ENCODE assay signal across 16 cellular contexts in the genomic region with DNA sequence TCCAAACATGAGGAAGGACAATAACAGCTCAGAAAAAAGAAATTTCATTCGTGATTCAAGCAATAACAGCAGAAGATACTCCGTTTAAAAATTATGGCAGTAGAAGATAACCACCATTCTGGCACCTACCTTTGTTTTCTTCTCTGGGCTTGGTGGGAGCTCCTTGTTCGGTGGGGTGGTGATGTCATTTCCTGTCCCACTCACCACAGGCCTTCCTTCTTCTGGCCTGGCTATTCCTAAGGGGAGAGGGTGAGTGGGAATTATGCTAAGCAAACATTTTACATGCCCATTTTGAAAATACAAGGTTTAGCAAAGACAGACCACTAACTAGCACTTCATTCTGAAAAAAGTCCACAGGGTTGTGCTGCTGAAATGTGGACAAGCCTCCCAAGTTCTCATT.
DNase-seq lines count a peak whose midpoint lies in the region; ATAC-seq and TF ChIP-seq lines count a peak whose summit lies in the region.
"Had no signal": no experiment of that assay in that cellular context is flagged by ENCODE, and none has a peak within 500 bp of the region (broad histone marks: within the 10 kb centered on the region; RNA-seq: fewer than 3 reads in every experiment).

No MANE protein-coding gene starts in this region.

- H3K4me1 ChIP-seq in heart left ventricle (peaks cover 0 to 53% (median 31%) of the 10 kb centered on the region in 12 donors), ascending aorta (no peaks in the 10 kb centered on the region), testis (peaks cover 25% of the 10 kb centered on the region)

- H3K9me3 ChIP-seq in heart left ventricle (no peaks in the 10 kb centered on the region), ascending aorta (no peaks in the 10 kb centered on the region), testis (no peaks in the 10 kb centered on the region)
- H3K9me3 ChIP-seq: mucosa of descending colon had no signal

- ATAC-seq in heart left ventricle (peak in 3 of 4 donors; percentile 30 to 55 (median 49)), Right ventricle myocardium inferior (no peak), left colon (no peak), GM19455 (IDR thresholded peaks at IDR 0.05; ENCODE audit: unreplicated experiment) (no peak)
- ATAC-seq: mucosa of descending colon, SK-N-SH treated with all-trans-retinoic acid at 6 μM for 48 hours had no signal

- TF ChIP-seq POLR2A in heart left ventricle (IDR thresholded peaks at IDR 0.05) (no peak), testis (IDR thresholded peaks at IDR 0.05) (no peak)

- no peak for DNase-seq in heart left ventricle
- no peak for DNase-seq in Right ventricle myocardium inferior (ENCODE audit: missing footprints)
- DNase-seq in ascending aorta (ENCODE audit: low spot score in 2 of 2) = no peak
- DNase-seq in fibroblast of peridontal ligament (ENCODE audit: extremely low read depth) = peak; percentile 9
- no peak for DNase-seq in testis
- DNase-seq in left colon = no peak
- DNase-seq in NCI-H146 treated with DMSO at 0.1 percent for 48 hours (lab: John Stamatoyannopoulos, UW; ENCODE audit: unreplicated experiment) = no peak
- DNase-seq: ACHN; activated naive CD4-positive, alpha-beta T cell treated with anti-CD3 and anti-CD28 coated beads, Interleukin-2, amount 10 ng/mL, durations not matched to agents 7 days and 5 days; H7; mucosa of descending colon; NCI-H1105 treated with DMSO at 0.1 percent for 48 hours; NCI-H446 treated with DMSO at 0.1 percent for 48 hours had no signal

- intact Hi-C loops in heart left ventricle (cut with DNase I) = loop anchor here in 1 of 10 donors (5.0 kb wide), 1 partner anchor 275 kb away; no protein-coding TSS in a partner anchor
- intact Hi-C loops in Right ventricle myocardium inferior (cut with DNase I) = no loop called here
- intact Hi-C loops in ascending aorta (cut with DNase I) = no loop called here
- intact Hi-C loops in testis (cut with DNase I; ENCODE audit: low total_unique reads) = no loop called here
- intact Hi-C loops in left colon (cut with DNase I, micrococcal nuclease) = no loop called here

- peaks cover 0 to 73% (median 54%) of the 10 kb centered on the region in 9 donors for H3K36me3 ChIP-seq in heart left ventricle
- peaks cover 20 to 34% of the 10 kb centered on the region in 2 donors for H3K36me3 ChIP-seq in ascending aorta
- H3K36me3 ChIP-seq in testis (ENCODE audit: low read depth, missing control alignments) = no peaks in the 10 kb centered on the region

- H3K4me3 ChIP-seq in heart left ventricle = no peak overlapping the region
- H3K4me3 ChIP-seq in ascending aorta = no peak overlapping the region
- H3K4me3 ChIP-seq in testis = no peak overlapping the region
- H3K4me3 ChIP-seq: mucosa of descending colon, skin epidermis had no signal

- H3K27ac ChIP-seq in heart left ventricle (peak overlapping the region in 9 of 12 donors; percentile 0 to 49 (median 22)), ascending aorta (peak overlapping the region; percentile 22 to 48), testis (peak overlapping the region; percentile 47 to 62)

- H3K27me3 ChIP-seq in heart left ventricle = no peaks in the 10 kb centered on the region
- no peaks in the 10 kb centered on the region for H3K27me3 ChIP-seq in ascending aorta
- H3K27me3 ChIP-seq in testis = no peaks in the 10 kb centered on the region

- no peak for TF ChIP-seq CTCF in heart left ventricle (IDR thresholded peaks at IDR 0.05)
- TF ChIP-seq CTCF in ascending aorta (IDR thresholded peaks at IDR 0.05) = no peak
- TF ChIP-seq CTCF in testis (IDR thresholded peaks at IDR 0.05) = no peak

- WGBS in heart left ventricle, 4 donors = 47 to 64% (median 56%) methylated on average over 3 of the region's 3 CpGs
- 76 to 79% methylated on average over 3 of the region's 3 CpGs for WGBS in testis, 2 donors

Comparison
In these comparisons a context has a peak if more than half of its experiments do, and no peak if none do; other contexts are left out.
1. ATAC-seq: peak in heart left ventricle (3 of 4); none in Right ventricle myocardium inferior (single experiment), left colon (single experiment) and GM19455 (single experiment).
2. Peak in every context shown above with its lines, with median percentiles within 50 percentile points of each other: H3K27ac ChIP-seq.